ENCODE assay signal across 1 cellular context in the genomic region with DNA sequence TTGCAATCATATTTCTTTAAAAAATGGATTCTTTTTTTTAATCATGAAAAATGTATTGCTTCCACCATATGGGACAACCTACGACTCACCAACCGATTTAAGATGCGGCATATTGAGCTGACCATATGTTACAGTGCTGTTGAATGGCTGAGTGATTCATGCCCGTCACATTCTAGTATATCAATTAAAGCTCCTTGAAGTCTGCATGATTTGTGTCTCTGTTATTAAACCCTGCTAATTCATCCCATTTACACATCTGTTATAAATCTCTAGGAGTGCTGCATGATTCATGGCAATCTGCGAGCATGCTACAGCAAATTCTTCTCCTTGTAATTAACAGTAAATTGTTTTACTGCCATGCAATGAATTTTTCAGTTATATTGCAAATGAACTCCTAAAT.
A peak's percentile ranks its signal among the peaks of the same experiment; 100 is the strongest.
TF ChIP-seq lines count a peak whose summit lies in the region.

No MANE protein-coding gene starts in this region.

TF ChIP-seq in HEK293, 187 proteins besides CTCF, POLR2A, EP300 and RAD21 (continued from another document):
- TF ChIP-seq ZNF280D (tag by site-specific recombination; IDR thresholded peaks at IDR 0.05) (no peak), ELK4 (IDR thresholded peaks at IDR 0.05; ENCODE audit: borderline replicate concordance, low read depth, low read length) (no peak), ZNF366 (tag by site-specific recombination; conservative IDR thresholded peaks at IDR 0.05) (0 out of 2 replicates have a peak, but pooled peaks have one; percentile 18), ZNF514 (tag by site-specific recombination; IDR thresholded peaks at IDR 0.05) (no peak), EGR2 (tag by site-specific recombination; IDR thresholded peaks at IDR 0.05; ENCODE audit: low read depth) (no peak), ZNF341 (tag by site-specific recombination; IDR thresholded peaks at IDR 0.05; ENCODE audit: low read depth) (no peak), ZNF114 (tag by site-specific recombination; IDR thresholded peaks at IDR 0.05) (no peak)
- TF ChIP-seq, protein P1, sequence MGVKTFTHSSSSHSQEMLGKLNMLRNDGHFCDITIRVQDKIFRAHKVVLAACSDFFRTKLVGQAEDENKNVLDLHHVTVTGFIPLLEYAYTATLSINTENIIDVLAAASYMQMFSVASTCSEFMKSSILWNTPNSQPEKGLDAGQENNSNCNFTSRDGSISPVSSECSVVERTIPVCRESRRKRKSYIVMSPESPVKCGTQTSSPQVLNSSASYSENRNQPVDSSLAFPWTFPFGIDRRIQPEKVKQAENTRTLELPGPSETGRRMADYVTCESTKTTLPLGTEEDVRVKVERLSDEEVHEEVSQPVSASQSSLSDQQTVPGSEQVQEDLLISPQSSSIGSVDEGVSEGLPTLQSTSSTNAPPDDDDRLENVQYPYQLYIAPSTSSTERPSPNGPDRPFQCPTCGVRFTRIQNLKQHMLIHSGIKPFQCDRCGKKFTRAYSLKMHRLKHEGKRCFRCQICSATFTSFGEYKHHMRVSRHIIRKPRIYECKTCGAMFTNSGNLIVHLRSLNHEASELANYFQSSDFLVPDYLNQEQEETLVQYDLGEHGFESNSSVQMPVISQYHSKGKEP (tag by site-specific recombination; IDR thresholded peaks at IDR 0.05): no peak
